In genomic region chr22:24530965-24531364, GRCh38 we compare ENCODE assay signal across 9 cellular contexts. TPM values are rescaled to one million over a fixed set of nuclear protein-coding genes. Genes with fewer than 3 reads are reported as not detected.
DNase-seq lines count a peak whose midpoint lies in the region; ATAC-seq, FAIRE-seq and TF ChIP-seq lines count a peak whose summit lies in the region.
"Not testable (repeated sequence)": the region's sequence is repeated elsewhere in the genome, so short reads cannot be mapped to it uniquely, and the experiment has no call there.
"Had no signal": no experiment of that assay in that cellular context is flagged by ENCODE, and none has a peak within 500 bp of the region (broad histone marks: within the 10 kb centered on the region; RNA-seq: fewer than 3 reads in every experiment).

No MANE protein-coding gene starts in this region.

- not testable (repeated sequence) for H3K9me2 ChIP-seq in hepatocyte (replicated peaks; ENCODE audit: insufficient read depth)

- not testable (repeated sequence) for H2BK12ac ChIP-seq in H1 (ENCODE audit: low read depth, low read length); trophoblast cell (ENCODE audit: low read length)

- H4K91ac ChIP-seq in H1 (replicated peaks; ENCODE audit: insufficient read length, low read length); trophoblast cell (ENCODE audit: low read depth, low read length): not testable (repeated sequence)

- not testable (repeated sequence) for H4K20me1 ChIP-seq in H1 (replicated peaks in 1 of 2; ENCODE audit: control insufficient read depth in 1 of 2, insufficient read depth in 2 of 2, low read length in 2 of 2); hepatocyte (ENCODE audit: insufficient read depth, poor library complexity, severe bottlenecking)

- not testable (repeated sequence) for H3K23me2 ChIP-seq in H1 (ENCODE audit: low read depth, low read length)

- not testable (repeated sequence) for H3K18ac ChIP-seq in H1 (ENCODE audit: extremely low read depth, low read length); trophoblast cell (ENCODE audit: low read length)

- not testable (repeated sequence) for TF ChIP-seq POLR2A in H1 (IDR thresholded peaks at IDR 0.05; ENCODE audit: control extremely low read depth in 1 of 2, low read depth in 2 of 2, low read length in 2 of 2)

- not testable (repeated sequence) for H2AK5ac ChIP-seq in H1 (ENCODE audit: low read depth, low read length); trophoblast cell (ENCODE audit: low read length)

- peak overlapping the region; percentile 61 for H3K14ac ChIP-seq in H1 (ENCODE audit: insufficient read length)
- H3K14ac ChIP-seq in trophoblast cell (ENCODE audit: low read length): not testable (repeated sequence)

- H3K79me2 ChIP-seq in H1 (ENCODE audit: control insufficient read depth in 1 of 2, insufficient read depth in 2 of 2, low read length in 2 of 2); hepatocyte; trophoblast cell (ENCODE audit: control insufficient read depth, insufficient read depth, low read length, poor library complexity): not testable (repeated sequence)

- not testable (repeated sequence) for H3K9ac ChIP-seq in H1 (replicated peaks in 1 of 4; ENCODE audit: extremely low read depth in 1 of 4, low read depth in 3 of 4, low read length in 3 of 4); liver (ENCODE audit: low read depth in 1 of 2, low read length in 2 of 2); trophoblast cell (ENCODE audit: low read length)

- not testable (repeated sequence) for H3K4ac ChIP-seq in H1 (replicated peaks; ENCODE audit: insufficient read length, low read depth, low read length); trophoblast cell (ENCODE audit: low read depth, low read length)

- TF ChIP-seq RAD21 in H1 (IDR thresholded peaks at IDR 0.05 in 1 of 2, conservative IDR thresholded peaks at IDR 0.05 in 1 of 2; ENCODE audit: low read depth in 2 of 2, low read length in 2 of 2); liver (IDR thresholded peaks at IDR 0.05): not testable (repeated sequence)

- not testable (repeated sequence) for H3K23ac ChIP-seq in H1 (ENCODE audit: insufficient read length); trophoblast cell (ENCODE audit: low read length)

- H3K56ac ChIP-seq in H1 (replicated peaks; ENCODE audit: insufficient read length, low read depth, low read length): not testable (repeated sequence)

- H3K27ac ChIP-seq in 22Rv1 (peak overlapping the region; percentile 85), hepatocyte (peak overlapping the region; percentile 40), liver (ENCODE audit: low read depth in 1 of 2, low read length in 2 of 2) (peak overlapping the region; percentile 14)
- not testable (repeated sequence) for H3K27ac ChIP-seq in RWPE2 (ENCODE audit: poor library complexity, severe bottlenecking); H1 (ENCODE audit: low read depth, low read length); trophoblast cell (ENCODE audit: low read depth, low read length)

- H3K27me3 ChIP-seq in RWPE2 (ENCODE audit: insufficient read depth, poor library complexity, severe bottlenecking); H1 (replicated peaks in 1 of 4; ENCODE audit: control insufficient read depth in 3 of 4, extremely low read depth in 1 of 4, insufficient read depth in 3 of 4, low read length in 3 of 4); hepatocyte; liver (ENCODE audit: control insufficient read depth in 4 of 4, insufficient read depth in 4 of 4, low read length in 3 of 4); trophoblast cell (ENCODE audit: insufficient read depth, low read length): not testable (repeated sequence)

- H3K36me3 ChIP-seq in RWPE2 (ENCODE audit: low read depth); H1 (ENCODE audit: control insufficient read depth in 2 of 4, insufficient read depth in 4 of 4, low read length in 3 of 4); hepatocyte (replicated peaks; ENCODE audit: insufficient read depth, low read depth); mucosa of descending colon (ENCODE audit: low read depth); trophoblast cell (ENCODE audit: control insufficient read depth in 1 of 2, insufficient read depth in 2 of 2, low read length in 2 of 2): not testable (repeated sequence)
- H3K36me3 ChIP-seq in liver (ENCODE audit: control insufficient read depth in 4 of 4, insufficient read depth in 3 of 4, low read depth in 1 of 4, low read length in 3 of 4): peaks cover 1 to 29% (median 11%) of the 10 kb centered on the region in 4 donors

- H3K4me3 ChIP-seq in RWPE2 (ENCODE audit: severe bottlenecking); H1 (ENCODE audit: extremely low read depth in 1 of 4, insufficient read depth in 2 of 4, low read depth in 3 of 4, low read length in 4 of 4); hepatocyte; liver (ENCODE audit: low read depth in 1 of 3, low read length in 3 of 3); mucosa of descending colon; trophoblast cell (ENCODE audit: low read depth, low read length): not testable (repeated sequence)

- not testable (repeated sequence) for H2BK5ac ChIP-seq in H1 (ENCODE audit: low read depth, low read length); trophoblast cell (ENCODE audit: low read depth, low read length, poor library complexity)

- CTCF ChIA-PET in H1 (lab: Charles Lee; ENCODE audit: partially characterized antibody): interaction anchor here (1.3 to 6.7 kb wide), 4 partner anchors 10 to 110 kb away, joined by 3 to 74 read pairs (median 4); no protein-coding TSS in a partner anchor

- H2AFZ ChIP-seq in H1 (ENCODE audit: low read length); hepatocyte; trophoblast cell (ENCODE audit: insufficient read depth, low read length, poor library complexity): not testable (repeated sequence)

- FAIRE-seq in H1 (lab: Jason Lieb, UNC): not testable (repeated sequence)

- not testable (repeated sequence) for H4K8ac ChIP-seq in H1 (ENCODE audit: extremely low read depth, insufficient read depth, low read length); trophoblast cell (ENCODE audit: low read depth, low read length)

- ATAC-seq in RWPE2 (ENCODE audit: low read depth): peak; percentile 19; the same call in 1 of the 3 replicates
- ATAC-seq in left colon: peak; percentile 44
- ATAC-seq in mucosa of descending colon: peak; percentile 60

- H4K12ac ChIP-seq in trophoblast cell (ENCODE audit: low read depth, low read length): not testable (repeated sequence)

- H2BK15ac ChIP-seq in H1 (ENCODE audit: low read length): not testable (repeated sequence)

- intact Hi-C loops in left colon (cut with DNase I, micrococcal nuclease); mucosa of descending colon (cut with DNase I, micrococcal nuclease): not testable (repeated sequence)

- H4K5ac ChIP-seq in H1 (ENCODE audit: insufficient read length, low read depth, low read length): not testable (repeated sequence)

- DNase-seq in RWPE2 (ENCODE audit: low spot score); H1 (ENCODE audit: low read depth in 1 of 2, low spot score in 2 of 2); hepatocyte (ENCODE audit: low spot score); left colon; mucosa of descending colon: not testable (repeated sequence)
- DNase-seq in trophoblast cell: peak; percentile 93 to 97

- H3K4me2 ChIP-seq in H1 (ENCODE audit: insufficient read depth in 1 of 2, low read depth in 2 of 2, low read length in 2 of 2); hepatocyte; trophoblast cell (ENCODE audit: low read length): not testable (repeated sequence)

- not testable (repeated sequence) for H2BK120ac ChIP-seq in H1 (replicated peaks; ENCODE audit: low read depth, low read length); trophoblast cell (ENCODE audit: insufficient read depth, low read length, poor library complexity)

- not testable (repeated sequence) for TF ChIP-seq CTCF in 22Rv1 (IDR thresholded peaks at IDR 0.05); RWPE2 (IDR thresholded peaks at IDR 0.05; ENCODE audit: poor library complexity, severe bottlenecking); H1 (IDR thresholded peaks at IDR 0.05; ENCODE audit: control extremely low read depth in 1 of 3, insufficient read depth in 1 of 3, low read depth in 1 of 3, low read length in 3 of 3); hepatocyte (IDR thresholded peaks at IDR 0.05; ENCODE audit: poor library complexity); liver (IDR thresholded peaks at IDR 0.05; ENCODE audit: low read depth, low read length, missing input control); mucosa of descending colon (IDR thresholded peaks at IDR 0.05)

- not testable (repeated sequence) for H3K9me3 ChIP-seq in RWPE2 (ENCODE audit: severe bottlenecking); H1 (ENCODE audit: insufficient read depth in 2 of 2, low read depth in 1 of 2, low read length in 1 of 2); hepatocyte (ENCODE audit: low read depth); liver (ENCODE audit: control insufficient read depth in 4 of 4, low read length in 3 of 4); mucosa of descending colon; trophoblast cell (ENCODE audit: insufficient read depth, low read depth, low read length)

- not testable (repeated sequence) for H2BK20ac ChIP-seq in H1 (ENCODE audit: low read length)

- not testable (repeated sequence) for TF ChIP-seq EP300 in H1 (IDR thresholded peaks at IDR 0.05; ENCODE audit: borderline replicate concordance in 1 of 2, low read depth in 2 of 2, low read length in 2 of 2)

- H3K4me1 ChIP-seq in RWPE2 (ENCODE audit: insufficient read depth, poor library complexity, severe bottlenecking); H1 (replicated peaks in 1 of 4; ENCODE audit: control insufficient read depth in 3 of 4, insufficient read depth in 4 of 4, low read length in 3 of 4); mucosa of descending colon (ENCODE audit: low read depth); trophoblast cell (ENCODE audit: control insufficient read depth in 1 of 2, insufficient read depth in 2 of 2, low read length in 2 of 2): not testable (repeated sequence)
- H3K4me1 ChIP-seq in hepatocyte (ENCODE audit: insufficient read depth) (peaks cover 11% of the 10 kb centered on the region), liver (ENCODE audit: control insufficient read depth in 4 of 4, insufficient read depth in 4 of 4, low read length in 3 of 4) (peaks cover 2 to 36% (median 6%) of the 10 kb centered on the region in 4 donors)

- not testable (repeated sequence) for H3K79me1 ChIP-seq in H1 (ENCODE audit: low read depth, low read length); trophoblast cell (ENCODE audit: low read length)

- 77% methylated on average over 3 of the region's 3 CpGs; no CpG with 5 or more reads in 1 of the 2 experiments for whole genome bisulfite sequencing in H1 (ENCODE audit: extremely low coverage in 1 of 2, insufficient coverage in 1 of 2, insufficient read length in 1 of 2, insufficient replicate concordance in 2 of 2, low coverage in 1 of 2, low lambda C conversion rate in 2 of 2, missing lambda C conversion rate in 1 of 2), 2 experiments
- 59% methylated on average over 3 of the region's 3 CpGs for WGBS in hepatocyte (ENCODE audit: low lambda C conversion rate, missing lambda C conversion rate)
- 84% methylated on average over 3 of the region's 3 CpGs for WGBS in liver
- no CpG with 5 or more reads among the region's 3 CpGs for WGBS in trophoblast cell (ENCODE audit: extremely low coverage, insufficient coverage, insufficient read length)

- POLR2A ChIA-PET in H1 (lab: Charles Lee; ENCODE audit: partially characterized antibody): not testable (repeated sequence)

RNA-seq across cellular contexts. Expression of gene GUCD1, which starts 24.0 kb away (rescaled TPM):
- total RNA-seq in H1 (2021; fragmentation: NEBNext Ultra II Directional; extraction: Animal tissue kit (Norgen Biotek cat#: 25700)): 74.3 and 85.2 TPM in 2 replicates
- 128 and 135 TPM in 2 replicates for polyA plus RNA-seq in H1 (2011; rRNA removed)
- 100 TPM for polyA plus RNA-seq in H1 (2011; cell fraction: cytosol; rRNA removed)
- polyA plus RNA-seq in H1 (2011; cell fraction: nucleus; rRNA removed): 98.6 TPM
- 70.9 to 98.5 TPM (median 87.2 TPM) in 4 replicates for polyA plus RNA-seq in H1 (2012, experiment 1 of 2)
- polyA plus RNA-seq in H1 (2012, experiment 2 of 2): 95.0 TPM
- 47.8 TPM for polyA plus RNA-seq in H1 (2013, experiment 1 of 2)
- 47.2 TPM for polyA plus RNA-seq in H1 (2013, experiment 2 of 2)
- 129 and 150 TPM in 2 replicates for polyA minus RNA-seq in H1 (2011; rRNA and poly(A)+ RNA removed)
- 79.6 TPM for polyA minus RNA-seq in H1 (2011; cell fraction: cytosol; rRNA and poly(A)+ RNA removed)
- 67.6 TPM for polyA minus RNA-seq in H1 (2011; cell fraction: nucleus; rRNA and poly(A)+ RNA removed)
- total RNA-seq in hepatocyte: 143 and 149 TPM in 2 replicates
- 84.9 and 102 TPM in 2 replicates for polyA plus RNA-seq in hepatocyte
- total RNA-seq in left colon: 100 to 1,000 TPM; 219 to 241 TPM
- total RNA-seq in liver: 100 to 1,000 TPM; 176 to 202 TPM
- polyA plus RNA-seq in liver: 100 to 1,000 TPM; 118 to 182 TPM
- 100 to 1,000 TPM; 188 to 243 (median 242) TPM for total RNA-seq in mucosa of descending colon
- polyA plus RNA-seq in trophoblast cell (2013): 42.2 and 45.8 TPM in 2 replicates

RNA-seq across cellular contexts. Expression of gene SNRPD3, which starts 24.8 kb away (rescaled TPM):
- total RNA-seq in H1 (2021; fragmentation: NEBNext Ultra II Directional; extraction: Animal tissue kit (Norgen Biotek cat#: 25700)): 200 TPM in 2 replicates
- polyA plus RNA-seq in H1 (2011; rRNA removed) (258 and 455 TPM in 2 replicates), hepatocyte (120 and 122 TPM in 2 replicates), liver (10 to 100 TPM; 57.2 to 80.6 TPM)
- 394 TPM for polyA plus RNA-seq in H1 (2011; cell fraction: cytosol; rRNA removed)
- 159 TPM for polyA plus RNA-seq in H1 (2011; cell fraction: nucleus; rRNA removed)
- polyA plus RNA-seq in H1 (2012, experiment 1 of 2): 341 to 525 TPM (median 423 TPM) in 4 replicates
- 66.4 TPM for polyA plus RNA-seq in H1 (2012, experiment 2 of 2)
- 141 TPM for polyA plus RNA-seq in H1 (2013, experiment 1 of 2)
- polyA plus RNA-seq in H1 (2013, experiment 2 of 2): 143 TPM
- polyA minus RNA-seq in H1 (2011; rRNA and poly(A)+ RNA removed): 289 and 329 TPM in 2 replicates
- 131 TPM for polyA minus RNA-seq in H1 (2011; cell fraction: cytosol; rRNA and poly(A)+ RNA removed)
- 174 TPM for polyA minus RNA-seq in H1 (2011; cell fraction: nucleus; rRNA and poly(A)+ RNA removed)
- total RNA-seq in hepatocyte (145 and 185 TPM in 2 replicates), left colon (10 to 100 TPM; 60.3 to 70.8 TPM), liver (100 to 1,000 TPM in 1 of 2 donors, 10 to 100 TPM in 1; 91.3 to 128 TPM), mucosa of descending colon (10 to 100 TPM; 56.6 to 77.6 (median 77.2) TPM)
- 81.7 and 84.3 TPM in 2 replicates for polyA plus RNA-seq in trophoblast cell (2013)

RNA-seq across cellular contexts. Expression of gene UPB1, which starts 35.8 kb away (rescaled TPM):
- total RNA-seq in H1 (2021; fragmentation: NEBNext Ultra II Directional; extraction: Animal tissue kit (Norgen Biotek cat#: 25700)): not detected in 2 replicates
- polyA plus RNA-seq in H1 (2011; rRNA removed): 0.05 and 0.09 TPM in 2 replicates
- 0.26 TPM for polyA plus RNA-seq in H1 (2011; cell fraction: cytosol; rRNA removed)
- 0.36 TPM for polyA plus RNA-seq in H1 (2011; cell fraction: nucleus; rRNA removed)
- polyA plus RNA-seq in H1 (2012, experiment 1 of 2): 0.06 to 0.17 TPM (median 0.12 TPM) in 4 replicates
- polyA plus RNA-seq in H1 (2012, experiment 2 of 2): not detected
- polyA plus RNA-seq in H1 (2013, experiment 1 of 2): 0.04 TPM
- 0.06 TPM for polyA plus RNA-seq in H1 (2013, experiment 2 of 2)
- 0.16 TPM in 1 of 2 replicates, not detected in the other for polyA minus RNA-seq in H1 (2011; rRNA and poly(A)+ RNA removed)
- not detected for polyA minus RNA-seq in H1 (2011; cell fraction: cytosol; rRNA and poly(A)+ RNA removed)
- polyA minus RNA-seq in H1 (2011; cell fraction: nucleus; rRNA and poly(A)+ RNA removed): 0.50 TPM
- total RNA-seq in hepatocyte: 1.2 and 1.6 TPM in 2 replicates
- polyA plus RNA-seq in hepatocyte: 0.39 and 1.0 TPM in 2 replicates
- total RNA-seq in left colon: under 1 TPM in 1 of 2 donors, not detected in 1; 0.08 TPM
- 10 to 100 TPM in 1 of 2 donors, 1 to 10 TPM in 1; 7.1 to 67.6 TPM for total RNA-seq in liver
- 100 to 1,000 TPM in 1 of 2 donors, 10 to 100 TPM in 1; 50.0 to 115 TPM for polyA plus RNA-seq in liver
- under 1 TPM; 0.16 to 0.20 (median 0.19) TPM for total RNA-seq in mucosa of descending colon
- 0.03 and 0.04 TPM in 2 replicates for polyA plus RNA-seq in trophoblast cell (2013)
- polyA plus RNA-seq: AG04450 had no signal
